25 cellular contexts compared by ENCODE assay signal in the genomic region with DNA sequence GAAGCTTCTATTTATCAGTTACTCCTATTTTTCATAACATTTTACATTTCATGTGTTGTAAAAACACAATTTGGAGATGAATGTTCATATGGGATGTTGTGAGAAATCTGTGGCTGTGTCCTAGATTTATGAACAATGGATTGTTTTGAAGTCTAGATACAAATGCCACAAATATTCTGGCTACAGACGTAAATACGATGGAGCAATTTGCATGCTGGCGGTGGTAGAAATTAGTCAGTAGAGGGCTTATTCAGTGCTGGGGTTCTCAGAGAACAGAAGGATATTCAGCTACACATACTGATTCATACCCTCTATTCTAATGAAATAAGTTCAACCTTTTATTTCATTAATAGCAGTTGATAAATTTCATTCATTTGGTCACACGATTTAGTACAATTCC. TPM values are rescaled to one million over a fixed set of nuclear protein-coding genes. Genes with fewer than 3 reads are reported as not detected.
A peak's percentile ranks its signal among the peaks of the same experiment; 100 is the strongest.
DNase-seq lines count a peak whose midpoint lies in the region; TF ChIP-seq lines count a peak whose summit lies in the region.
"Had no signal": no experiment of that assay in that cellular context is flagged by ENCODE, and none has a peak within 500 bp of the region (broad histone marks: within the 10 kb centered on the region; RNA-seq: fewer than 3 reads in every experiment).

No MANE protein-coding gene starts in this region.

- no peaks in the 10 kb centered on the region for H3F3A ChIP-seq in MM.1S (ENCODE audit: insufficient read depth, low read length)

- POLR2A ChIA-PET in activated CD4-positive, alpha-beta memory T cell treated with anti-CD3 and anti-CD28 coated beads, Interleukin-2, amount 10 ng/mL, durations not matched to agents 7 days and 5 days (lab: Charles Lee), result no interaction called here

- H3K9ac ChIP-seq in MM.1S (ENCODE audit: low read length), result no peak overlapping the region
- H3K9ac ChIP-seq: BLaER1 had no signal

- H2AFZ ChIP-seq in MM.1S (ENCODE audit: low read length), result no peak overlapping the region

- H4K20me1 ChIP-seq in MM.1S (ENCODE audit: insufficient read depth, low read length), result no peaks in the 10 kb centered on the region
- H4K20me1 ChIP-seq: BLaER1 had no signal

- no peaks in the 10 kb centered on the region for H3K27me3 ChIP-seq in MM.1S (replicated peaks; ENCODE audit: insufficient read depth, low read length)
- H3K27me3 ChIP-seq: ascending aorta, BLaER1 had no signal

- no peak overlapping the region for H3K4me3 Mint-ChIP-seq in activated CD4-positive, alpha-beta memory T cell treated with anti-CD3 and anti-CD28 coated beads, Interleukin-2, amount 10 ng/mL, durations not matched to agents 7 days and 5 days
- H3K4me3 Mint-ChIP-seq: activated T-helper 17 cell treated with anti-CD3 and anti-CD28 coated beads, Interleukin-2, amount 50 U/mL, for 72 hours; type B pancreatic cell; WTC11 had no signal

- no peaks in the 10 kb centered on the region for H3K27me3 Mint-ChIP-seq in activated CD4-positive, alpha-beta memory T cell treated with anti-CD3 and anti-CD28 coated beads, Interleukin-2, amount 10 ng/mL, durations not matched to agents 7 days and 5 days

- peak; percentile 94 for DNase-seq in AG10803 (ENCODE audit: low read depth)
- DNase-seq in RPMI7951 (ENCODE audit: low read depth), result peak; percentile 42
- peak; percentile 41 for DNase-seq in epithelial cell of esophagus (ENCODE audit: low read depth)
- peak; percentile 17 for DNase-seq in medulla oblongata (ENCODE audit: extremely low spot score)
- no peak for DNase-seq in MM.1S
- DNase-seq in activated CD4-positive, alpha-beta memory T cell treated with anti-CD3 and anti-CD28 coated beads, Interleukin-2, amount 10 ng/mL, durations not matched to agents 7 days and 5 days, result no peak
- DNase-seq in middle frontal gyrus (ENCODE audit: extremely low spot score, low spot score), result no peak
- DNase-seq in activated naive CD4-positive, alpha-beta T cell (lab: John Stamatoyannopoulos, UW), result no peak
- DNase-seq: activated CD4-positive, alpha-beta T cell treated with anti-CD3 and anti-CD28 coated beads, Interleukin-2, amount 50 U/mL, for 4 hours; activated CD8-positive, alpha-beta memory T cell treated with anti-CD3 and anti-CD28 coated beads, Interleukin-2, amount 50 U/mL, for 4 hours; DND-41; erythroblast; NCI-H1092; NCI-H2029 treated with DMSO at 0.1 percent for 48 hours; NCI-H2227 treated with DMSO at 0.1 percent for 48 hours; NCI-H69; RPMI8226 had no signal

- no peak overlapping the region for H3K4me2 ChIP-seq in MM.1S (ENCODE audit: low read depth, low read length)
- H3K4me2 ChIP-seq: BLaER1 had no signal

- no peak overlapping the region for H3K27ac Mint-ChIP-seq in activated CD4-positive, alpha-beta memory T cell treated with anti-CD3 and anti-CD28 coated beads, Interleukin-2, amount 10 ng/mL, durations not matched to agents 7 days and 5 days
- H3K27ac Mint-ChIP-seq: activated naive CD4-positive, alpha-beta T cell treated with anti-CD3 and anti-CD28 coated beads, Interleukin-2, amount 50 U/mL, for 72 hours; activated T-helper 17 cell treated with anti-CD3 and anti-CD28 coated beads, Interleukin-2, amount 50 U/mL, for 72 hours; type B pancreatic cell; WTC11 had no signal

- CTCF ChIA-PET in activated CD4-positive, alpha-beta memory T cell treated with anti-CD3 and anti-CD28 coated beads, Interleukin-2, amount 10 ng/mL, durations not matched to agents 7 days and 5 days (lab: Charles Lee), result no interaction called here

- no peaks in the 10 kb centered on the region for H3K9me3 ChIP-seq in MM.1S (replicated peaks; ENCODE audit: insufficient read depth, low read length)
- H3K9me3 ChIP-seq: ascending aorta, BLaER1, prostate gland had no signal

- H3K79me2 ChIP-seq in MM.1S (ENCODE audit: low read length), result no peaks in the 10 kb centered on the region

- H3K4me1 Mint-ChIP-seq in activated CD4-positive, alpha-beta memory T cell treated with anti-CD3 and anti-CD28 coated beads, Interleukin-2, amount 10 ng/mL, durations not matched to agents 7 days and 5 days, result peaks cover 6% of the 10 kb centered on the region
- H3K4me1 Mint-ChIP-seq: activated T-helper 17 cell treated with anti-CD3 and anti-CD28 coated beads, Interleukin-2, amount 50 U/mL, for 72 hours had no signal

- no peak overlapping the region for H3K4me3 ChIP-seq in AG10803 (ENCODE audit: low read length)
- no peak overlapping the region for H3K4me3 ChIP-seq in epithelial cell of esophagus (ENCODE audit: low read length)
- H3K4me3 ChIP-seq in MM.1S (ENCODE audit: low read length), result no peak overlapping the region
- H3K4me3 ChIP-seq: ascending aorta, BLaER1, lung, prostate gland had no signal

- no peaks in the 10 kb centered on the region for H3K9me2 ChIP-seq in MM.1S (replicated peaks; ENCODE audit: insufficient read depth, low read length)

- no peaks in the 10 kb centered on the region for H3K36me3 ChIP-seq in MM.1S (replicated peaks; ENCODE audit: insufficient read depth, low read length)
- H3K36me3 ChIP-seq: ascending aorta, BLaER1, prostate gland had no signal

- no peaks in the 10 kb centered on the region for H3K9me3 Mint-ChIP-seq in activated CD4-positive, alpha-beta memory T cell treated with anti-CD3 and anti-CD28 coated beads, Interleukin-2, amount 10 ng/mL, durations not matched to agents 7 days and 5 days
- H3K9me3 Mint-ChIP-seq: activated T-helper 17 cell treated with anti-CD3 and anti-CD28 coated beads, Interleukin-2, amount 50 U/mL, for 72 hours; type B pancreatic cell had no signal

- H3K4me1 ChIP-seq in MM.1S (ENCODE audit: low read length), result peaks cover 6% of the 10 kb centered on the region; the same call in 1 of the 2 replicates
- H3K4me1 ChIP-seq: ascending aorta, prostate gland had no signal

- no peak for TF ChIP-seq CTCF in AG10803 (conservative IDR thresholded peaks at IDR 0.05; ENCODE audit: low read length)
- TF ChIP-seq CTCF in epithelial cell of esophagus (IDR thresholded peaks at IDR 0.05; ENCODE audit: insufficient read depth, low read depth, low read length, missing control alignments), result no peak
- TF ChIP-seq CTCF in MM.1S (IDR thresholded peaks at IDR 0.05; ENCODE audit: low read length), result no peak

- no peaks in the 10 kb centered on the region for H3K36me3 Mint-ChIP-seq in activated CD4-positive, alpha-beta memory T cell treated with anti-CD3 and anti-CD28 coated beads, Interleukin-2, amount 10 ng/mL, durations not matched to agents 7 days and 5 days (ENCODE audit: low read depth)
- H3K36me3 Mint-ChIP-seq: type B pancreatic cell, WTC11 had no signal

- no peak overlapping the region for H3K27ac ChIP-seq in MM.1S (ENCODE audit: low read length)
- H3K27ac ChIP-seq: ascending aorta, BLaER1, prostate gland had no signal

RNA-seq across cellular contexts. Expression of gene PLPP4, which starts 48.8 kb away (rescaled TPM):
- total RNA-seq in RPMI7951 (2014; rRNA removed; shearing (Covaris generic)), result 15.4 and 16.4 TPM in 2 replicates
- not detected for total RNA-seq in activated CD4-positive, alpha-beta memory T cell treated with anti-CD3 and anti-CD28 coated beads, Interleukin-2, amount 10 ng/mL, durations not matched to agents 7 days and 5 days
- total RNA-seq: activated naive CD4-positive, alpha-beta T cell treated with anti-CD3 and anti-CD28 coated beads, Interleukin-2, amount 50 U/mL, for 72 hours; activated T-helper 17 cell treated with anti-CD3 and anti-CD28 coated beads, Interleukin-2, amount 50 U/mL, for 72 hours; ascending aorta had no signal

Comparison
In these comparisons a context has a peak if more than half of its experiments do, and no peak if none do; other contexts are left out.
1. DNase-seq: peak in AG10803 (single experiment), RPMI7951 (single experiment), epithelial cell of esophagus (single experiment) and medulla oblongata (single experiment); none in MM.1S (single experiment), activated CD4-positive, alpha-beta memory T cell treated with anti-CD3 and anti-CD28 coated beads, Interleukin-2, amount 10 ng/mL, durations not matched to agents 7 days and 5 days (single experiment), middle frontal gyrus (single experiment) and activated naive CD4-positive, alpha-beta T cell (0 of 4).
2. RNA of gene PLPP4, which starts 48.8 kb away (total RNA-seq): 15.4 to 16.4 TPM in RPMI7951; not detected in activated CD4-positive, alpha-beta memory T cell treated with anti-CD3 and anti-CD28 coated beads, Interleukin-2, amount 10 ng/mL, durations not matched to agents 7 days and 5 days; every median in the first group is over 10 times any median in the second.